8 cellular contexts compared by ENCODE assay signal in genomic region chr1:40185951-40186864, GRCh38. TPM values are rescaled to one million over a fixed set of nuclear protein-coding genes. Genes with fewer than 3 reads are reported as not detected.
DNase-seq lines count a peak whose midpoint lies in the region; ATAC-seq and TF ChIP-seq lines count a peak whose summit lies in the region.

No MANE protein-coding gene starts in this region.

- intact Hi-C loops in activated naive CD4-positive, alpha-beta T cell treated with anti-CD3 and anti-CD28 coated beads for 36 hours (cut with micrococcal nuclease) = loop anchor here (1.0 kb wide), 1 partner anchor 24 kb away; no protein-coding TSS in a partner anchor

- no peak for TF ChIP-seq CTCF in GM06990 (IDR thresholded peaks at IDR 0.05; ENCODE audit: insufficient read depth, low read length, poor library complexity, severe bottlenecking)
- no peak for TF ChIP-seq CTCF in suprapubic skin (IDR thresholded peaks at IDR 0.05)

- H3K27me3 ChIP-seq in GM06990 (replicated peaks; ENCODE audit: control insufficient read depth, insufficient read depth, low read length) (no peaks in the 10 kb centered on the region), Karpas-422 (ENCODE audit: low read length) (no peaks in the 10 kb centered on the region), suprapubic skin (no peaks in the 10 kb centered on the region)

- peaks cover 9% of the 10 kb centered on the region for H3K36me3 Mint-ChIP-seq in activated naive CD4-positive, alpha-beta T cell treated with anti-CD3 and anti-CD28 coated beads for 36 hours (ENCODE audit: low read depth)

- CTCF ChIA-PET in activated naive CD4-positive, alpha-beta T cell treated with anti-CD3 and anti-CD28 coated beads for 36 hours (lab: Charles Lee) = interaction anchor here (0.6 to 2.7 kb wide), 4 partner anchors 9 to 152 kb away, joined by 3 to 8 read pairs (median 6); no protein-coding TSS in a partner anchor

- no peak for TF ChIP-seq POLR2A in suprapubic skin (IDR thresholded peaks at IDR 0.05)

- H4K20me1 ChIP-seq in Karpas-422 (ENCODE audit: insufficient read depth, low read depth, low read length) = no peaks in the 10 kb centered on the region

- DNase-seq in GM06990 (ENCODE audit: extremely low read depth, insufficient read length) = peak; percentile 72
- peak; percentile 86 for DNase-seq in Karpas-422
- peak; percentile 69 for DNase-seq in activated naive CD4-positive, alpha-beta T cell treated with anti-CD3 and anti-CD28 coated beads for 36 hours
- DNase-seq in skeletal muscle cell (ENCODE audit: low read depth) = peak; percentile 14
- DNase-seq in superior temporal gyrus (ENCODE audit: extremely low spot score) = no peak
- DNase-seq in GDM1 (lab: John Stamatoyannopoulos, UW) = no peak
- DNase-seq in suprapubic skin (ENCODE audit: low spot score in 2 of 2) = no peak

- H3K4me1 Mint-ChIP-seq in activated naive CD4-positive, alpha-beta T cell treated with anti-CD3 and anti-CD28 coated beads for 36 hours (ENCODE audit: low read depth) = peaks cover 42% of the 10 kb centered on the region

- H3K9ac ChIP-seq in Karpas-422 (ENCODE audit: low read length) = peak overlapping the region; percentile 47

- H3K9me3 ChIP-seq in Karpas-422 (ENCODE audit: low read length) (no peaks in the 10 kb centered on the region), suprapubic skin (no peaks in the 10 kb centered on the region)

- no peaks in the 10 kb centered on the region for H3K27me3 Mint-ChIP-seq in activated naive CD4-positive, alpha-beta T cell treated with anti-CD3 and anti-CD28 coated beads for 36 hours (ENCODE audit: low read depth)

- H3K27ac ChIP-seq in Karpas-422 (ENCODE audit: low read length) (peak overlapping the region; percentile 92), suprapubic skin (no peak overlapping the region)

- H3K9me3 Mint-ChIP-seq in activated naive CD4-positive, alpha-beta T cell treated with anti-CD3 and anti-CD28 coated beads for 36 hours = no peaks in the 10 kb centered on the region

- TF ChIP-seq EP300 in suprapubic skin (IDR thresholded peaks at IDR 0.05) = no peak

- H3K4me2 ChIP-seq in Karpas-422 (ENCODE audit: low read depth, low read length, poor library complexity, severe bottlenecking) = peak overlapping the region; percentile 61

- peaks cover 1% of the 10 kb centered on the region for H3K36me3 ChIP-seq in GM06990 (ENCODE audit: control insufficient read depth, insufficient read depth, low read length)
- peaks cover 17% of the 10 kb centered on the region for H3K36me3 ChIP-seq in Karpas-422 (ENCODE audit: insufficient read depth, low read length)
- H3K36me3 ChIP-seq in suprapubic skin = peaks cover 17% of the 10 kb centered on the region

- 82% methylated on average over 7 of the region's 7 CpGs for whole genome bisulfite sequencing in suprapubic skin

- H3K4me3 Mint-ChIP-seq in activated naive CD4-positive, alpha-beta T cell treated with anti-CD3 and anti-CD28 coated beads for 36 hours = no peak overlapping the region

- H3K4me3 ChIP-seq in GM06990 (replicated peaks; ENCODE audit: low read depth, low read length) = peak overlapping the region; percentile 11
- H3K4me3 ChIP-seq in Karpas-422 (ENCODE audit: low read length) = peak overlapping the region; percentile 26; the same call in 1 of the 2 replicates
- H3K4me3 ChIP-seq in skeletal muscle cell (ENCODE audit: low read depth, low read length) = no peak overlapping the region
- H3K4me3 ChIP-seq in suprapubic skin = no peak overlapping the region

- H2AFZ ChIP-seq in Karpas-422 (ENCODE audit: low read length) = no peak overlapping the region

- peaks cover 96% of the 10 kb centered on the region for H3K79me2 ChIP-seq in Karpas-422 (ENCODE audit: low read length)

- peak; percentile 99 for ATAC-seq in GM21619 (IDR thresholded peaks at IDR 0.05; ENCODE audit: unreplicated experiment)

- H3K27ac Mint-ChIP-seq in activated naive CD4-positive, alpha-beta T cell treated with anti-CD3 and anti-CD28 coated beads for 36 hours = no peak overlapping the region

- H3K4me1 ChIP-seq in Karpas-422 (ENCODE audit: low read length) = peaks cover 81% of the 10 kb centered on the region
- peaks cover 16% of the 10 kb centered on the region for H3K4me1 ChIP-seq in suprapubic skin

- 0 out of 2 replicates have a peak, but pooled peaks cover 5% of the 10 kb centered on the region for H3K9me2 ChIP-seq in Karpas-422 (replicated peaks; ENCODE audit: insufficient read depth, low read length)

RNA-seq across cellular contexts. Expression of gene RLF, which starts 25.0 kb away (rescaled TPM):
- 23.7 and 33.5 TPM in 2 replicates for total RNA-seq in Karpas-422 (2014; rRNA removed; shearing (Covaris generic); ENCODE audit: low replicate concordance)
- 10 to 100 TPM; 12.5 to 12.9 TPM for total RNA-seq in activated naive CD4-positive, alpha-beta T cell treated with anti-CD3 and anti-CD28 coated beads for 36 hours
- 10 to 100 TPM; 17.3 to 32.9 (median 21.3) TPM for total RNA-seq in suprapubic skin

Comparison
In these comparisons a context has a peak if more than half of its experiments do, and no peak if none do; other contexts are left out.
1. DNase-seq: peak in GM06990 (single experiment), Karpas-422 (single experiment), activated naive CD4-positive, alpha-beta T cell treated with anti-CD3 and anti-CD28 coated beads for 36 hours (single experiment) and skeletal muscle cell (single experiment); none in superior temporal gyrus (single experiment), GDM1 (single experiment) and suprapubic skin (0 of 2).
2. H3K4me3 ChIP-seq: peak in GM06990 (single experiment) and Karpas-422 (single experiment); none in skeletal muscle cell (single experiment) and suprapubic skin (single experiment).